In the genomic region with DNA sequence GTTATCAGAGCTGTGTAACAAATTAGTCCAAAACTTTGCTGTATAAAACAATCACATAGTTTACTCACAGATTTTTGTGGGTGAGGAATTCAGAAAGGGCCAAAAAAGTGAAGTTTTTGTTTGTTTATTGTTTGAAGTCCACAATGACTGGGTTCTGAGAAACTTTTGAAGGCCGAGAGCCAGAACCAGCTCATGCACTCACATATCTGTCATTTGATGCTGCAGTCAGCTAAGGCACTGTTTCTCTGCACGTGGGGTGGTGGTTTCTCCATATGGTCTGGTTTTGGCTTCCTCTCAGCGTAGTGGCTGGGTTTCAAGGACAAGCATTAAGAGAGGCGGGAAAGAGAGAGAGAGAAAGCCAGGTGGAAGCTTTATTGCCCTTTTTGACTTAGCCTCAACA, we compare ENCODE assay signal across 29 cellular contexts.
"Had no signal": no experiment of that assay in that cellular context is flagged by ENCODE, and none has a peak within 500 bp of the region (broad histone marks: within the 10 kb centered on the region; RNA-seq: fewer than 3 reads in every experiment).

No MANE protein-coding gene starts in this region.

- H3K4me1 Mint-ChIP-seq: activated B cell treated with CpG ODN at 0.5 μM for 24 hours had no signal

- H3K27me3 ChIP-seq: adrenal gland, body of pancreas, breast epithelium, Peyer's patch had no signal

- H3K27ac Mint-ChIP-seq: activated B cell treated with CpG ODN at 0.5 μM for 24 hours; activated CD8-positive, alpha-beta T cell treated with anti-CD3 and anti-CD28 coated beads for 36 hours; activated naive CD4-positive, alpha-beta T cell treated with anti-CD3 and anti-CD28 coated beads for 36 hours; activated naive CD4-positive, alpha-beta T cell treated with anti-CD3 and anti-CD28 coated beads, Interleukin-2, amount 50 U/mL, for 72 hours; activated T-helper 2 cell treated with anti-CD3 and anti-CD28 coated beads, Interferon-gamma antibody, Interleukin-2, Interleukin-4, amounts not matched to agents 10 μg/mL and 5 μg/mL and 100 μg/mL, durations not matched to agents 14 hours and 24 hours and 36 hours had no signal

- H3K27me3 Mint-ChIP-seq: activated B cell treated with CpG ODN at 0.5 μM for 24 hours had no signal

- H3K4me1 ChIP-seq: body of pancreas, breast epithelium, Peyer's patch had no signal

- H3K4me3 Mint-ChIP-seq: activated B cell treated with CpG ODN at 0.5 μM for 24 hours; activated CD8-positive, alpha-beta T cell treated with anti-CD3 and anti-CD28 coated beads for 36 hours; activated naive CD4-positive, alpha-beta T cell treated with anti-CD3 and anti-CD28 coated beads for 36 hours had no signal

- H3K27ac ChIP-seq: adrenal gland, body of pancreas, breast epithelium, Peyer's patch, RWPE1, VCaP had no signal

- DNase-seq: activated B cell treated with CpG ODN at 0.5 μM for 24 hours; activated CD4-positive, alpha-beta T cell treated with anti-CD3 and anti-CD28 coated beads for 1 hour; activated CD4-positive, alpha-beta T cell treated with anti-CD3 and anti-CD28 coated beads for 48 hours; activated CD8-positive, alpha-beta T cell treated with anti-CD3 and anti-CD28 coated beads for 36 hours; activated gamma-delta T cell; activated naive CD4-positive, alpha-beta T cell treated with anti-CD3 and anti-CD28 coated beads for 36 hours; activated T-cell treated with anti-CD3 and anti-CD28 coated beads, Interleukin-2, amount 50 U/mL, for 1 hour; adrenal gland; body of pancreas; NCI-H1105; NCI-H1417 treated with DMSO at 0.1 percent for 48 hours; NCI-H187 treated with DMSO at 0.1 percent for 48 hours; NCI-H2081 treated with DMSO at 0.1 percent for 48 hours; NCI-H510A; NCI-H526; NCI-H748 treated with DMSO at 0.1 percent for 48 hours; NK-92 treated with Interleukin-12 subunit alpha and Interleukin-12 subunit beta, amount 100 ng/mL, for 24 hours; PC-3; Peyer's patch; SW 1271; T-helper 1 cell; T-helper 2 cell; T-helper 9 cell had no signal

- H3K4me3 ChIP-seq: adrenal gland, body of pancreas, breast epithelium, Peyer's patch had no signal

- ATAC-seq: activated CD8-positive, alpha-beta T cell treated with anti-CD3 and anti-CD28 coated beads for 36 hours; activated naive CD4-positive, alpha-beta T cell treated with anti-CD3 and anti-CD28 coated beads, Interleukin-2, amount 50 U/mL, for 72 hours; body of pancreas; PC-3; Right ventricle myocardium inferior had no signal
